Comparison of ENCODE assay signal across 18 cellular contexts in the genomic region with DNA sequence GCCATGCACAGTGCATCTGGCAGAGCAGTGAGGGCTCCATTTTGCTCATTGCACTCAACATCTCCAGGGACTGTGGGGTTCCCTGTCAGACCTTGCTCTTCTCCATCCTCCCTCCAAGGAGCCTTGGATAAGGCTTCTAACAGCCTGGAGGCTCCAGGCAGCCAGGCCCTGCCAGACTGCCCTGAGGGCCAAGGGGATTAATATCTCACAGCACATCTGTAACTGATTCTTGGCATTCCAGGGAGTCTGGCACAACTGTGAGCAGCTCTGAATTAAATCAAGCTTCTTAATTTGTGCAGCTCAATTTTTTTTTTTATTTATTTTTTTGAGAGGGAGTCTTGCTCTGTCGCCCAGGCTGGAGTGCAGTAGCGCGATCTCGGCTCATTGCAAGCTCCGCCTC.
DNase-seq lines count a peak whose midpoint lies in the region; FAIRE-seq and TF ChIP-seq lines count a peak whose summit lies in the region.
"Had no signal": no experiment of that assay in that cellular context is flagged by ENCODE, and none has a peak within 500 bp of the region (broad histone marks: within the 10 kb centered on the region; RNA-seq: fewer than 3 reads in every experiment).

No MANE protein-coding gene starts in this region.

- H3K23ac ChIP-seq in H1 (ENCODE audit: insufficient read length) = no peak overlapping the region

- no peak overlapping the region for H4K8ac ChIP-seq in H1 (ENCODE audit: extremely low read depth, insufficient read depth, low read length)

- H3K79me1 ChIP-seq in H1 (ENCODE audit: low read depth, low read length) = no peaks in the 10 kb centered on the region

- no peak for FAIRE-seq in H1 (lab: Jason Lieb, UNC)
- FAIRE-seq: A549, GM12891 had no signal

- H3K4me2 ChIP-seq in H1 (ENCODE audit: insufficient read depth in 1 of 2, low read depth in 2 of 2, low read length in 2 of 2) = no peak overlapping the region
- H3K4me2 ChIP-seq: A549, KMS-11 had no signal

- no peak overlapping the region for H3K56ac ChIP-seq in H1 (replicated peaks; ENCODE audit: insufficient read length, low read depth, low read length)

- H4K91ac ChIP-seq in H1 (replicated peaks; ENCODE audit: insufficient read length, low read length) = peak overlapping the region; percentile 65

- H3K14ac ChIP-seq in H1 (ENCODE audit: insufficient read length) = no peak overlapping the region

- CTCF ChIA-PET in H1 (lab: Charles Lee; ENCODE audit: partially characterized antibody) = interaction anchor here (0.6 to 1.7 kb wide), 3 partner anchors 12 to 57 kb away, joined by 3 to 5 read pairs (median 5); no protein-coding TSS in a partner anchor

- H4K5ac ChIP-seq in H1 (ENCODE audit: insufficient read length, low read depth, low read length) = no peak overlapping the region

- no peak for TF ChIP-seq POLR2A in H1 (IDR thresholded peaks at IDR 0.05; ENCODE audit: control extremely low read depth in 1 of 2, low read depth in 2 of 2, low read length in 2 of 2)

- H3K9me3 Mint-ChIP-seq in osteocyte (ENCODE audit: unreplicated experiment) = peaks cover 11% of the 10 kb centered on the region
- H3K9me3 Mint-ChIP-seq: CD4-positive, alpha-beta T cell had no signal

- H3K79me2 ChIP-seq in H1 (ENCODE audit: control insufficient read depth in 1 of 2, insufficient read depth in 2 of 2, low read length in 2 of 2) = no peaks in the 10 kb centered on the region

- H3K9me3 ChIP-seq in MG63 (peaks cover 6% of the 10 kb centered on the region; the same call in 1 of the 2 replicates), H1 (ENCODE audit: insufficient read depth in 2 of 2, low read depth in 1 of 2, low read length in 1 of 2) (0 out of 4 replicates have a peak, but pooled peaks cover 0 to 2% of the 10 kb centered on the region in 2 experiments)
- H3K9me3 ChIP-seq: BE2C, Peyer's patch had no signal

- H2BK20ac ChIP-seq in H1 (ENCODE audit: low read length) = peak overlapping the region; percentile 96

- no peak overlapping the region for H3K4me3 Mint-ChIP-seq in osteocyte (ENCODE audit: unreplicated experiment)
- H3K4me3 Mint-ChIP-seq: CD4-positive, alpha-beta T cell had no signal

- 98% methylated on average over 5 of the region's 5 CpGs; no CpG with 5 or more reads in 1 of the 2 experiments for WGBS in H1 (ENCODE audit: extremely low coverage in 1 of 2, insufficient coverage in 1 of 2, insufficient read length in 1 of 2, insufficient replicate concordance in 2 of 2, low coverage in 1 of 2, low lambda C conversion rate in 2 of 2, missing lambda C conversion rate in 1 of 2), 2 experiments

- peak overlapping the region; percentile 8 for H3K4ac ChIP-seq in H1 (replicated peaks; ENCODE audit: insufficient read length, low read depth, low read length)

- H3K4me1 Mint-ChIP-seq in osteocyte (ENCODE audit: unreplicated experiment) = peaks cover 38% of the 10 kb centered on the region

- H2AK5ac ChIP-seq in H1 (ENCODE audit: low read depth, low read length) = peak overlapping the region; percentile 89; the same call in 1 of the 2 replicates

- peak overlapping the region; percentile 63 for H2BK120ac ChIP-seq in H1 (replicated peaks; ENCODE audit: low read depth, low read length)

- peaks cover 4% of the 10 kb centered on the region for H3K36me3 Mint-ChIP-seq in osteocyte (ENCODE audit: unreplicated experiment)

- no peak for TF ChIP-seq EP300 in H1 (IDR thresholded peaks at IDR 0.05; ENCODE audit: borderline replicate concordance in 1 of 2, low read depth in 2 of 2, low read length in 2 of 2)

- H3K4me3 ChIP-seq in AG10803 (ENCODE audit: low read length) = no peak overlapping the region
- no peak overlapping the region for H3K4me3 ChIP-seq in MG63
- H3K4me3 ChIP-seq in H1 (ENCODE audit: extremely low read depth in 1 of 4, insufficient read depth in 2 of 4, low read depth in 3 of 4, low read length in 4 of 4) = no peak overlapping the region
- H3K4me3 ChIP-seq: A549, Peyer's patch had no signal

- H3K36me3 ChIP-seq in MG63 = no peaks in the 10 kb centered on the region
- no peaks in the 10 kb centered on the region for H3K36me3 ChIP-seq in H1 (ENCODE audit: control insufficient read depth in 2 of 4, insufficient read depth in 4 of 4, low read length in 3 of 4)
- H3K36me3 ChIP-seq: BE2C, Peyer's patch had no signal

- no peaks in the 10 kb centered on the region for H3K27me3 Mint-ChIP-seq in osteocyte (ENCODE audit: unreplicated experiment)
- H3K27me3 Mint-ChIP-seq: CD4-positive, alpha-beta T cell had no signal

- H3K18ac ChIP-seq in H1 (ENCODE audit: extremely low read depth, low read length) = 0 out of 2 replicates have a peak overlapping the region, but pooled peaks have one; percentile 27

- POLR2A ChIA-PET in H1 (lab: Charles Lee; ENCODE audit: partially characterized antibody) = no interaction called here

- peak overlapping the region; percentile 79; the same call in 1 of the 2 replicates for H2BK5ac ChIP-seq in H1 (ENCODE audit: low read depth, low read length)

- TF ChIP-seq CTCF in AG10803 (conservative IDR thresholded peaks at IDR 0.05; ENCODE audit: low read length) = no peak
- no peak for TF ChIP-seq CTCF in H1 (IDR thresholded peaks at IDR 0.05; ENCODE audit: control extremely low read depth in 1 of 3, insufficient read depth in 1 of 3, low read depth in 1 of 3, low read length in 3 of 3)
- no peak for TF ChIP-seq CTCF in osteocyte (IDR thresholded peaks at IDR 0.05)

- no peaks in the 10 kb centered on the region for H3K27me3 ChIP-seq in MG63
- no peaks in the 10 kb centered on the region for H3K27me3 ChIP-seq in H1 (replicated peaks in 1 of 4; ENCODE audit: control insufficient read depth in 3 of 4, extremely low read depth in 1 of 4, insufficient read depth in 3 of 4, low read length in 3 of 4)
- H3K27me3 ChIP-seq: BE2C, Peyer's patch had no signal

- no peak overlapping the region for H3K27ac ChIP-seq in H1 (ENCODE audit: low read depth, low read length)
- H3K27ac ChIP-seq: KMS-11, Peyer's patch had no signal

- H3K9ac ChIP-seq in H1 (replicated peaks in 1 of 4; ENCODE audit: extremely low read depth in 1 of 4, low read depth in 3 of 4, low read length in 3 of 4) = no peak overlapping the region
- H3K9ac ChIP-seq: KMS-11 had no signal

- no peaks in the 10 kb centered on the region for H3K23me2 ChIP-seq in H1 (ENCODE audit: low read depth, low read length)

- peak overlapping the region; percentile 93; the same call in 1 of the 2 replicates for H2BK12ac ChIP-seq in H1 (ENCODE audit: low read depth, low read length)

- H2BK15ac ChIP-seq in H1 (ENCODE audit: low read length) = peak overlapping the region; percentile 85; the same call in 1 of the 2 replicates

- no peaks in the 10 kb centered on the region for H4K20me1 ChIP-seq in H1 (replicated peaks in 1 of 2; ENCODE audit: control insufficient read depth in 1 of 2, insufficient read depth in 2 of 2, low read length in 2 of 2)

- peaks cover 0 to 4% (median 3%) of the 10 kb centered on the region in 4 experiments; a peak in 1 of 7 replicates for H3K4me1 ChIP-seq in H1 (replicated peaks in 1 of 4; ENCODE audit: control insufficient read depth in 3 of 4, insufficient read depth in 4 of 4, low read length in 3 of 4)

- no peak for TF ChIP-seq RAD21 in H1 (IDR thresholded peaks at IDR 0.05 in 1 of 2, conservative IDR thresholded peaks at IDR 0.05 in 1 of 2; ENCODE audit: low read depth in 2 of 2, low read length in 2 of 2)

- peak overlapping the region; percentile 10 for H3K27ac Mint-ChIP-seq in osteocyte (ENCODE audit: unreplicated experiment)
- H3K27ac Mint-ChIP-seq: CD4-positive, alpha-beta T cell had no signal

- no peak overlapping the region for H2AFZ ChIP-seq in H1 (ENCODE audit: low read length)

- DNase-seq in AG10803 (ENCODE audit: low read depth) (peak; percentile 85), MG63 (peak; percentile 49), H1 (ENCODE audit: low read depth in 1 of 2, low spot score in 2 of 2) (no peak), osteocyte (ENCODE audit: extremely low spot score, unreplicated experiment) (no peak), CD1c-positive myeloid dendritic cell (ENCODE audit: extremely low spot score) (no peak), NCI-H345 (lab: John Stamatoyannopoulos, UW) (no peak)
- no peak for DNase-seq in activated CD4-positive, CD25-positive, alpha-beta regulatory T cell (lab: John Stamatoyannopoulos, UW)
- DNase-seq: BE2C; Caco-2; CD4-positive, alpha-beta T cell; NCI-H1092 treated with DMSO at 0.1 percent for 48 hours; NCI-H2081 treated with DMSO at 0.1 percent for 48 hours; Peyer's patch; Right ventricle myocardium superior; T-helper 1 cell had no signal

TF ChIP-seq in H1, 55 proteins besides CTCF, POLR2A, EP300 and RAD21 (continues in another document):
- no peak for TF ChIP-seq CHD1 (IDR thresholded peaks at IDR 0.05; ENCODE audit: low read depth, low read length)
- no peak for TF ChIP-seq FOSL1 (IDR thresholded peaks at IDR 0.05; ENCODE audit: insufficient read depth, low read depth, low read length)
- TF ChIP-seq, protein P1, sequence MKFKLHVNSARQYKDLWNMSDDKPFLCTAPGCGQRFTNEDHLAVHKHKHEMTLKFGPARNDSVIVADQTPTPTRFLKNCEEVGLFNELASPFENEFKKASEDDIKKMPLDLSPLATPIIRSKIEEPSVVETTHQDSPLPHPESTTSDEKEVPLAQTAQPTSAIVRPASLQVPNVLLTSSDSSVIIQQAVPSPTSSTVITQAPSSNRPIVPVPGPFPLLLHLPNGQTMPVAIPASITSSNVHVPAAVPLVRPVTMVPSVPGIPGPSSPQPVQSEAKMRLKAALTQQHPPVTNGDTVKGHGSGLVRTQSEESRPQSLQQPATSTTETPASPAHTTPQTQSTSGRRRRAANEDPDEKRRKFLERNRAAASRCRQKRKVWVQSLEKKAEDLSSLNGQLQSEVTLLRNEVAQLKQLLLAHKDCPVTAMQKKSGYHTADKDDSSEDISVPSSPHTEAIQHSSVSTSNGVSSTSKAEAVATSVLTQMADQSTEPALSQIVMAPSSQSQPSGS (IDR thresholded peaks at IDR 0.05; ENCODE audit: low read length) = no peak
- no peak for TF ChIP-seq POLR2AphosphoS5 (IDR thresholded peaks at IDR 0.05; ENCODE audit: low read depth, low read length)
- no peak for TF ChIP-seq KDM4A (IDR thresholded peaks at IDR 0.05; ENCODE audit: low read depth, low read length, severe bottlenecking)
- TF ChIP-seq SP4 (IDR thresholded peaks at IDR 0.05; ENCODE audit: low read length) = no peak
- TF ChIP-seq CREB1 (IDR thresholded peaks at IDR 0.05) = no peak
- no peak for TF ChIP-seq SIN3A (conservative IDR thresholded peaks at IDR 0.05 in 1 of 2, IDR thresholded peaks at IDR 0.05 in 1 of 2; ENCODE audit: low read depth in 1 of 2, low read length in 2 of 2)
- no peak for TF ChIP-seq ASH2L (IDR thresholded peaks at IDR 0.05; ENCODE audit: low read length)
- TF ChIP-seq, protein P2, sequence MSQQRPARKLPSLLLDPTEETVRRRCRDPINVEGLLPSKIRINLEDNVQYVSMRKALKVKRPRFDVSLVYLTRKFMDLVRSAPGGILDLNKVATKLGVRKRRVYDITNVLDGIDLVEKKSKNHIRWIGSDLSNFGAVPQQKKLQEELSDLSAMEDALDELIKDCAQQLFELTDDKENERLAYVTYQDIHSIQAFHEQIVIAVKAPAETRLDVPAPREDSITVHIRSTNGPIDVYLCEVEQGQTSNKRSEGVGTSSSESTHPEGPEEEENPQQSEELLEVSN (IDR thresholded peaks at IDR 0.05) = no peak
- TF ChIP-seq TAF7 (optimal IDR thresholded peaks at IDR 0.05; ENCODE audit: borderline replicate concordance, low read depth, low read length) = no peak
- no peak for TF ChIP-seq RXRA (IDR thresholded peaks at IDR 0.05; ENCODE audit: insufficient read depth, low read depth, low read length)

Comparison
In these comparisons a context has a peak if more than half of its experiments do, and no peak if none do; other contexts are left out.
1. DNase-seq: peak in AG10803 (single experiment) and MG63 (single experiment); none in H1 (0 of 2), osteocyte (single experiment), CD1c-positive myeloid dendritic cell (single experiment), NCI-H345 (single experiment) and activated CD4-positive, CD25-positive, alpha-beta regulatory T cell (0 of 4).